Comparison of ENCODE assay signal across 23 cellular contexts in genomic region chr17:28963841-28964240, GRCh38. TPM values are rescaled to one million over a fixed set of nuclear protein-coding genes. Genes with fewer than 3 reads are reported as not detected.
DNase-seq lines count a peak whose midpoint lies in the region; ATAC-seq and TF ChIP-seq lines count a peak whose summit lies in the region.
"Had no signal": no experiment of that assay in that cellular context is flagged by ENCODE, and none has a peak within 500 bp of the region (broad histone marks: within the 10 kb centered on the region; RNA-seq: fewer than 3 reads in every experiment).

No MANE protein-coding gene starts in this region.

- DNase-seq in left cardiac atrium, result peak; percentile 6
- DNase-seq in left ventricle myocardium superior, result no peak
- peak; percentile 46 for DNase-seq in endodermal cell
- DNase-seq in posterior vena cava (ENCODE audit: low spot score), result peak; percentile 42
- DNase-seq in NCI-H1930 (lab: John Stamatoyannopoulos, UW), result no peak
- DNase-seq in NOMO-1 treated with DMSO at 0.1 percent for 48 hours (lab: John Stamatoyannopoulos, UW; ENCODE audit: unreplicated experiment), result no peak
- no peak for DNase-seq in NCI-H748 (lab: John Stamatoyannopoulos, UW; ENCODE audit: unreplicated experiment)
- DNase-seq in tibial nerve (ENCODE audit: low spot score in 2 of 2), result no peak
- DNase-seq: CD4-positive, CD25-positive, alpha-beta regulatory T cell; DMS153; DND-41; KBM-7; MG63; NCI-H1105 treated with DMSO at 0.1 percent for 48 hours; NCI-H146; NCI-H2029; NCI-H446 treated with DMSO at 0.1 percent for 48 hours; NCI-H526; Right ventricle myocardium superior; RPMI8226 had no signal

- ATAC-seq in left cardiac atrium (no peak), left ventricle myocardium superior (no peak)

- no peak overlapping the region for H3K27ac Mint-ChIP-seq in endodermal cell

- TF ChIP-seq CTCF in endodermal cell (conservative IDR thresholded peaks at IDR 0.05) (no peak), tibial nerve (IDR thresholded peaks at IDR 0.05) (no peak)

- intact Hi-C loops in left cardiac atrium (cut with DNase I) (loop anchor here in 1 of 2 donors (2.0 kb wide), 1 partner anchor 153 kb away; no protein-coding TSS in a partner anchor), left ventricle myocardium superior (cut with micrococcal nuclease) (no loop called here), posterior vena cava (cut with DNase I) (no loop called here)

- H3K27me3 Mint-ChIP-seq in endodermal cell (ENCODE audit: insufficient read depth), result peaks cover 11% of the 10 kb centered on the region

- H3K4me1 Mint-ChIP-seq in endodermal cell, result peaks cover 10% of the 10 kb centered on the region

- no peak overlapping the region for H3K27ac ChIP-seq in endodermal cell (ENCODE audit: low read depth, low read length)
- H3K27ac ChIP-seq in tibial nerve, result no peak overlapping the region
- H3K27ac ChIP-seq: SJSA1 had no signal

- H3K36me3 ChIP-seq in endodermal cell (ENCODE audit: control insufficient read depth, insufficient read depth, low read length) (no peaks in the 10 kb centered on the region), tibial nerve (no peaks in the 10 kb centered on the region)
- H3K36me3 ChIP-seq: MG63, SJSA1 had no signal

- H3K9me3 Mint-ChIP-seq in endodermal cell, result no peaks in the 10 kb centered on the region
- H3K9me3 Mint-ChIP-seq: CD4-positive, CD25-positive, alpha-beta regulatory T cell had no signal

- no peak overlapping the region for H3K9ac ChIP-seq in endodermal cell (ENCODE audit: extremely low read depth, low read length, poor library complexity, severe bottlenecking)

- no peaks in the 10 kb centered on the region for H3K27me3 ChIP-seq in endodermal cell (ENCODE audit: control insufficient read depth, insufficient read depth, low read length, poor library complexity, severe bottlenecking)
- peaks cover 0 to 20% of the 10 kb centered on the region in 2 donors for H3K27me3 ChIP-seq in tibial nerve
- H3K27me3 ChIP-seq: MG63, SJSA1 had no signal

- no peak for TF ChIP-seq POLR2A in tibial nerve (IDR thresholded peaks at IDR 0.05)

- 81 to 88% methylated on average over 5 to 8 of the region's 8 CpGs for WGBS in endodermal cell (ENCODE audit: insufficient coverage in 1 of 2, insufficient read length in 1 of 2), 2 experiments
- 66 to 73% methylated on average over 7 to 8 of the region's 8 CpGs for WGBS in tibial nerve, 2 donors

- peaks cover 11% of the 10 kb centered on the region for H3K4me1 ChIP-seq in endodermal cell (ENCODE audit: control insufficient read depth, insufficient read depth, low read length)
- peaks cover 0 to 14% (median 0%) of the 10 kb centered on the region in 4 donors for H3K4me1 ChIP-seq in tibial nerve

- no peak overlapping the region for H3K4me3 Mint-ChIP-seq in endodermal cell

- no peaks in the 10 kb centered on the region for H3K36me3 Mint-ChIP-seq in endodermal cell (ENCODE audit: low read depth)
- H3K36me3 Mint-ChIP-seq: CD4-positive, CD25-positive, alpha-beta regulatory T cell had no signal

- H3K4me3 ChIP-seq in endodermal cell (ENCODE audit: low read length) (no peak overlapping the region), tibial nerve (no peak overlapping the region)
- H3K4me3 ChIP-seq: MG63, SJSA1 had no signal

- H3K9me3 ChIP-seq in endodermal cell (ENCODE audit: control insufficient read depth, low read length) (no peaks in the 10 kb centered on the region), tibial nerve (no peaks in the 10 kb centered on the region)
- H3K9me3 ChIP-seq: MG63, SJSA1 had no signal

- TF ChIP-seq EP300 in tibial nerve (IDR thresholded peaks at IDR 0.05), result no peak

RNA-seq across cellular contexts. Expression of gene PHF12, which starts 12.5 kb away (rescaled TPM):
- 10 to 100 TPM; 18.8 to 23.4 TPM for total RNA-seq in left cardiac atrium
- total RNA-seq in left ventricle myocardium superior, result 20.4 TPM
- total RNA-seq in endodermal cell, result 10 to 100 TPM; 60.0 to 61.0 TPM
- 41.2 TPM for polyA plus RNA-seq in endodermal cell (2013, experiment 1 of 2)
- polyA plus RNA-seq in endodermal cell (2013, experiment 2 of 2), result 39.4 TPM
- 10 to 100 TPM; 26.7 to 32.3 TPM for total RNA-seq in posterior vena cava
- total RNA-seq in tibial nerve, result 10 to 100 TPM; 45.7 to 95.1 (median 49.6) TPM

RNA-seq across cellular contexts. Expression of gene SEZ6, which starts 42.0 kb away (rescaled TPM):
- total RNA-seq in left cardiac atrium (under 1 TPM; 0.12 to 0.31 TPM), left ventricle myocardium superior (not detected), endodermal cell (under 1 TPM in 1 of 2 donors, not detected in 1; 0.20 TPM), posterior vena cava (not detected), tibial nerve (not detected)
- 18.6 TPM for polyA plus RNA-seq in endodermal cell (2013, experiment 1 of 2)
- polyA plus RNA-seq in endodermal cell (2013, experiment 2 of 2), result 27.2 TPM
- total RNA-seq: HT1080, Right ventricle myocardium superior, SJSA1 had no signal
- polyA plus RNA-seq: BJ had no signal

Comparison
In these comparisons a context has a peak if more than half of its experiments do, and no peak if none do; other contexts are left out.
1. DNase-seq: peak in left cardiac atrium (single experiment), endodermal cell (single experiment) and posterior vena cava (single experiment); none in left ventricle myocardium superior (single experiment), NCI-H1930 (0 of 2), NOMO-1 treated with DMSO at 0.1 percent for 48 hours (single experiment), NCI-H748 (single experiment) and tibial nerve (0 of 2).